8 cellular contexts compared by ENCODE assay signal in the genomic region with DNA sequence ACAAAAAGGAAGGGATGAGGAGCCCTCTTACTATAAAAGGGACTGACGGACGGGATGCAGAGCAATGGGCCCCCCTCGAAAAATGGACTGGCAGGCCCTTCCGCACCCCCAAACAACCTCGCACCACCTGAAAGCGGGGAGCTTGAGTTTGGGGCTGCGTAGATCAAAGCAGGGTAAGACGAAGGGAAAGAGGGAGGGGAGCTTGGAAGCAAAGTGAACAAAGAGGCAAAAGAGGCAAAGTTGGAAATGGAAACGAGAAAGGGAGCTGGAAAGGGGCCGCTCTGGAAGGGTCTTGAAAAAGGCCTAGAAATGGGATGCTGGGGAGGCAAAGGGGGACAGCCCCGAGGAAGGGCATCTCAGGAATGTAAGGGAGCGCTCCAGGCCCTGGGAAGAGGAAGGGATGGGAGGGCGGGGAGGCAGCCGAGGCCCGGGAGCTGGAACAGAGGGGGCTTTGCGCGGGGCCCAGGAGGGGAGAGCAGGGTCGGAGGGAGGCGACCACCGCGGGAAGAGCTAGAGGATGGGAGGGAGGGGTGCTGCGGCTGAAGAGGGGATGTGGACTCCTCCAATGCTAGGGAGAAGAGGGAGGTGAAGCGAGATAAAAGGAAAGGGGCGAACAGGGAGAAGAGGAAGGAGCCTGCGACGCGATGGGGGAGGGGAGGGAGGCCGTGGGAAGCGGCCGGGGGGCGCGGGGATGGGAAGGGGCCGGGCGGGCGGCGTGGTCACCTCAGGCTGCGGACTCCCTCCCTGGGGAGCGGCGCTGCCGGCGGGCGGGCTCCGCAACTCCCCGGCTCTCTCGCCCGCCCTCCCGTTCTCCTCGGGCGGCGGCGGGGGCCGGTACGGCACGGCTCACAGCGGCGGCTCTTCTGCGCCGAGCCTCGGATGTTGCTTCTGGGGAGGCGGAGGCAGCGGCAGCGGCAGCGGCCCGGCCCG. TPM values are rescaled to one million over a fixed set of nuclear protein-coding genes. Genes with fewer than 3 reads are reported as not detected.
DNase-seq lines count a peak whose midpoint lies in the region; ATAC-seq and TF ChIP-seq lines count a peak whose summit lies in the region.

No MANE protein-coding gene starts in this region.

- peak overlapping the region; percentile 88 for H3K4me3 Mint-ChIP-seq in activated naive CD8-positive, alpha-beta T cell treated with anti-CD3 and anti-CD28 coated beads, Interleukin-2, amount 10 ng/mL, durations not matched to agents 7 days and 5 days
- peak overlapping the region; percentile 95 for H3K4me3 Mint-ChIP-seq in osteocyte (ENCODE audit: unreplicated experiment)

- POLR2A ChIA-PET in activated naive CD8-positive, alpha-beta T cell treated with anti-CD3 and anti-CD28 coated beads, Interleukin-2, amount 10 ng/mL, durations not matched to agents 7 days and 5 days (lab: Charles Lee), result interaction anchor here (0.9 to 3.1 kb wide), 9 partner anchors 11 to 1211 kb away, joined by 3 to 32 read pairs (median 8); a partner anchor contains a TSS

- peaks cover 31% of the 10 kb centered on the region for H3K4me1 ChIP-seq in cardiac muscle cell (ENCODE audit: low read depth)

- peaks cover 43% of the 10 kb centered on the region for H3K4me1 Mint-ChIP-seq in activated naive CD8-positive, alpha-beta T cell treated with anti-CD3 and anti-CD28 coated beads, Interleukin-2, amount 10 ng/mL, durations not matched to agents 7 days and 5 days
- H3K4me1 Mint-ChIP-seq in osteocyte (ENCODE audit: unreplicated experiment), result peaks cover 39% of the 10 kb centered on the region

- peak; percentile 6 for ATAC-seq in HG02571 (IDR thresholded peaks at IDR 0.05; ENCODE audit: unreplicated experiment)
- ATAC-seq in activated naive CD8-positive, alpha-beta T cell treated with anti-CD3 and anti-CD28 coated beads, Interleukin-2, amount 10 ng/mL, durations not matched to agents 7 days and 5 days (ENCODE audit: low read depth), result peak; percentile 19

- H3K27ac ChIP-seq in cardiac muscle cell, result peak overlapping the region; percentile 91

- H3K9me3 ChIP-seq in cardiac muscle cell (ENCODE audit: low read depth), result no peaks in the 10 kb centered on the region

- H3K36me3 ChIP-seq in cardiac muscle cell, result no peaks in the 10 kb centered on the region

- peaks cover 17% of the 10 kb centered on the region for H3K36me3 Mint-ChIP-seq in activated naive CD8-positive, alpha-beta T cell treated with anti-CD3 and anti-CD28 coated beads, Interleukin-2, amount 10 ng/mL, durations not matched to agents 7 days and 5 days
- H3K36me3 Mint-ChIP-seq in osteocyte (ENCODE audit: unreplicated experiment), result no peaks in the 10 kb centered on the region

- peak overlapping the region; percentile 100 for H3K4me3 ChIP-seq in cardiac muscle cell

- DNase-seq in NCI-H2227 (lab: John Stamatoyannopoulos, UW; ENCODE audit: unreplicated experiment) (peak; percentile 35), NCI-H2227 treated with DMSO at 0.1 percent for 48 hours (lab: John Stamatoyannopoulos, UW) (no peak), NCI-H69 (lab: John Stamatoyannopoulos, UW) (peak; percentile 80), cardiac muscle cell (ENCODE audit: low read depth in 1 of 2, low spot score in 1 of 2) (peak; percentile 49 to 52), osteocyte (ENCODE audit: extremely low spot score, unreplicated experiment) (no peak), T1000 (lab: John Stamatoyannopoulos, UW) (no peak)
- no peak for DNase-seq in activated naive CD8-positive, alpha-beta T cell treated with anti-CD3 and anti-CD28 coated beads, Interleukin-2, amount 10 ng/mL, durations not matched to agents 7 days and 5 days

- peak overlapping the region; percentile 98 for H3K27ac Mint-ChIP-seq in activated naive CD8-positive, alpha-beta T cell treated with anti-CD3 and anti-CD28 coated beads, Interleukin-2, amount 10 ng/mL, durations not matched to agents 7 days and 5 days
- peak overlapping the region; percentile 97 for H3K27ac Mint-ChIP-seq in osteocyte (ENCODE audit: unreplicated experiment)

- TF ChIP-seq CTCF in cardiac muscle cell (IDR thresholded peaks at IDR 0.05; ENCODE audit: low read depth, low read length) (no peak), osteocyte (IDR thresholded peaks at IDR 0.05) (peak; percentile 1)

- H3K9me3 Mint-ChIP-seq in activated naive CD8-positive, alpha-beta T cell treated with anti-CD3 and anti-CD28 coated beads, Interleukin-2, amount 10 ng/mL, durations not matched to agents 7 days and 5 days, result no peaks in the 10 kb centered on the region
- H3K9me3 Mint-ChIP-seq in osteocyte (ENCODE audit: unreplicated experiment), result no peaks in the 10 kb centered on the region

- H3K27me3 ChIP-seq in cardiac muscle cell, result no peaks in the 10 kb centered on the region

- no peaks in the 10 kb centered on the region for H3K27me3 Mint-ChIP-seq in activated naive CD8-positive, alpha-beta T cell treated with anti-CD3 and anti-CD28 coated beads, Interleukin-2, amount 10 ng/mL, durations not matched to agents 7 days and 5 days
- no peaks in the 10 kb centered on the region for H3K27me3 Mint-ChIP-seq in osteocyte (ENCODE audit: unreplicated experiment)

RNA-seq across cellular contexts. Expression of a gene that starts 0.6 kb away (rescaled TPM):
- 100 to 1,000 TPM; 102 to 107 TPM for total RNA-seq in activated naive CD8-positive, alpha-beta T cell treated with anti-CD3 and anti-CD28 coated beads, Interleukin-2, amount 10 ng/mL, durations not matched to agents 7 days and 5 days
- total RNA-seq in cardiac muscle cell (38.7 and 46.9 TPM in 2 replicates), osteocyte (93.4 and 99.8 TPM in 2 replicates)
- 12.7 and 17.1 TPM in 2 replicates for polyA plus RNA-seq in cardiac muscle cell

RNA-seq across cellular contexts. Expression of a gene that starts 54.3 kb away (rescaled TPM):
- 10 to 100 TPM; 28.7 to 30.8 TPM for total RNA-seq in activated naive CD8-positive, alpha-beta T cell treated with anti-CD3 and anti-CD28 coated beads, Interleukin-2, amount 10 ng/mL, durations not matched to agents 7 days and 5 days
- 10.8 and 12.2 TPM in 2 replicates for total RNA-seq in cardiac muscle cell
- 30.5 and 31.0 TPM in 2 replicates for polyA plus RNA-seq in cardiac muscle cell
- 33.8 and 35.7 TPM in 2 replicates for total RNA-seq in osteocyte

Comparison
In these comparisons a context has a peak if more than half of its experiments do, and no peak if none do; other contexts are left out.
1. DNase-seq: peak in NCI-H2227 (single experiment), NCI-H69 (single experiment) and cardiac muscle cell (2 of 2); none in NCI-H2227 treated with DMSO at 0.1 percent for 48 hours (single experiment), activated naive CD8-positive, alpha-beta T cell treated with anti-CD3 and anti-CD28 coated beads, Interleukin-2, amount 10 ng/mL, durations not matched to agents 7 days and 5 days (single experiment), osteocyte (single experiment) and T1000 (single experiment).